In genomic region chr6:29661071-29661470, GRCh38 we compare ENCODE assay signal across 16 cellular contexts. TPM values are rescaled to one million over a fixed set of nuclear protein-coding genes. Genes with fewer than 3 reads are reported as not detected.
DNase-seq lines count a peak whose midpoint lies in the region; ATAC-seq and TF ChIP-seq lines count a peak whose summit lies in the region.
"Had no signal": no experiment of that assay in that cellular context is flagged by ENCODE, and none has a peak within 500 bp of the region (broad histone marks: within the 10 kb centered on the region; RNA-seq: fewer than 3 reads in every experiment).

No MANE protein-coding gene starts in this region.

- 71% methylated on average over 3 of the region's 3 CpGs for WGBS in HUES64

- H3K4me3 ChIP-seq in HUES64 (ENCODE audit: low read length), result no peak overlapping the region
- no peak overlapping the region for H3K4me3 ChIP-seq in iPS-18a (ENCODE audit: low read length)
- H3K4me3 ChIP-seq: MG63 had no signal

- no peak for ATAC-seq in GM19324 (IDR thresholded peaks at IDR 0.05; ENCODE audit: low FRiP score, unreplicated experiment)

- DNase-seq in chondrocyte (ENCODE audit: low spot score) (no peak), AG20443 (ENCODE audit: low spot score) (no peak), retina (no peak)
- no peak for DNase-seq in central memory CD4-positive, alpha-beta T cell
- DNase-seq: BE2C; Calu3; CD4-positive, alpha-beta T cell; MG63; NCI-H1105; NCI-H187; NCI-H226; NCI-H526; SIG-M5 had no signal

- no peaks in the 10 kb centered on the region for H3K27me3 Mint-ChIP-seq in chondrocyte (ENCODE audit: low read depth)

- H3K27ac ChIP-seq in HUES64 (ENCODE audit: low read depth, low read length), result peak overlapping the region; percentile 93
- H3K27ac ChIP-seq in iPS-18a (ENCODE audit: low read length), result peak overlapping the region; percentile 50

- H3K4me1 ChIP-seq in HUES64 (ENCODE audit: insufficient read depth, low read length), result peaks cover 38% of the 10 kb centered on the region
- H3K4me1 ChIP-seq in iPS-18a (ENCODE audit: control insufficient read depth, low read depth, low read length), result peaks cover 33% of the 10 kb centered on the region
- H3K4me1 ChIP-seq: BE2C had no signal

- H3K9me3 ChIP-seq in HUES64 (ENCODE audit: insufficient read depth, low read depth, low read length), result no peaks in the 10 kb centered on the region
- no peaks in the 10 kb centered on the region for H3K9me3 ChIP-seq in iPS-18a (ENCODE audit: control insufficient read depth, low read depth, low read length)
- H3K9me3 ChIP-seq: BE2C, MG63 had no signal

- H3K9ac ChIP-seq in HUES64 (ENCODE audit: low read depth, low read length), result peak overlapping the region; percentile 42
- H3K9ac ChIP-seq in iPS-18a (ENCODE audit: low read length), result peak overlapping the region; percentile 2

- peaks cover 28% of the 10 kb centered on the region for H3K4me1 Mint-ChIP-seq in chondrocyte (ENCODE audit: low read depth)

- no peak overlapping the region for H3K4me3 Mint-ChIP-seq in chondrocyte (ENCODE audit: unreplicated experiment)
- H3K4me3 Mint-ChIP-seq: CD4-positive, alpha-beta T cell had no signal

- H3K27me3 ChIP-seq in HUES64 (ENCODE audit: insufficient read depth, low read length) (no peaks in the 10 kb centered on the region), iPS-18a (ENCODE audit: control insufficient read depth, insufficient read depth, low read length) (no peaks in the 10 kb centered on the region)
- H3K27me3 ChIP-seq: MG63 had no signal

- no peaks in the 10 kb centered on the region for H3K9me3 Mint-ChIP-seq in chondrocyte (ENCODE audit: low read depth)
- H3K9me3 Mint-ChIP-seq: CD4-positive, alpha-beta T cell had no signal

- peak overlapping the region; percentile 24 for H3K27ac Mint-ChIP-seq in chondrocyte (ENCODE audit: unreplicated experiment)
- H3K27ac Mint-ChIP-seq: CD4-positive, alpha-beta T cell had no signal

- no peak for TF ChIP-seq CTCF in chondrocyte (IDR thresholded peaks at IDR 0.05)

- H3K36me3 ChIP-seq in HUES64 (ENCODE audit: insufficient read depth, low read length) (no peaks in the 10 kb centered on the region), iPS-18a (ENCODE audit: control insufficient read depth, low read depth, low read length) (no peaks in the 10 kb centered on the region)
- H3K36me3 ChIP-seq: BE2C, MG63 had no signal

- H3K36me3 Mint-ChIP-seq in chondrocyte (ENCODE audit: low read depth), result no peaks in the 10 kb centered on the region

RNA-seq across cellular contexts. Expression of gene MOG, which starts 4.2 kb away (rescaled TPM):
- polyA plus RNA-seq in HUES64 (2013, experiment 1 of 2), result 0.40 TPM
- 0.44 TPM for polyA plus RNA-seq in HUES64 (2013, experiment 2 of 2)
- 0.82 TPM in 1 of 3 replicates, not detected in the others for total RNA-seq in chondrocyte
- total RNA-seq: Calu3; CD4-positive, alpha-beta T cell had no signal

RNA-seq across cellular contexts. Expression of gene ZFP57, which starts 19.9 kb away (rescaled TPM):
- polyA plus RNA-seq in HUES64 (2013, experiment 1 of 2), result 0.70 TPM
- 0.76 TPM for polyA plus RNA-seq in HUES64 (2013, experiment 2 of 2)
- not detected in 3 replicates for total RNA-seq in chondrocyte
- total RNA-seq: CD4-positive, alpha-beta T cell had no signal

RNA-seq across cellular contexts. Expression of gene GABBR1, which starts 28.1 kb away (rescaled TPM):
- 60.5 TPM for polyA plus RNA-seq in HUES64 (2013, experiment 1 of 2)
- 49.9 TPM for polyA plus RNA-seq in HUES64 (2013, experiment 2 of 2)
- total RNA-seq in chondrocyte, result 46.6 to 62.4 TPM (median 50.7 TPM) in 3 replicates
